9 cellular contexts compared by ENCODE assay signal in the genomic region with DNA sequence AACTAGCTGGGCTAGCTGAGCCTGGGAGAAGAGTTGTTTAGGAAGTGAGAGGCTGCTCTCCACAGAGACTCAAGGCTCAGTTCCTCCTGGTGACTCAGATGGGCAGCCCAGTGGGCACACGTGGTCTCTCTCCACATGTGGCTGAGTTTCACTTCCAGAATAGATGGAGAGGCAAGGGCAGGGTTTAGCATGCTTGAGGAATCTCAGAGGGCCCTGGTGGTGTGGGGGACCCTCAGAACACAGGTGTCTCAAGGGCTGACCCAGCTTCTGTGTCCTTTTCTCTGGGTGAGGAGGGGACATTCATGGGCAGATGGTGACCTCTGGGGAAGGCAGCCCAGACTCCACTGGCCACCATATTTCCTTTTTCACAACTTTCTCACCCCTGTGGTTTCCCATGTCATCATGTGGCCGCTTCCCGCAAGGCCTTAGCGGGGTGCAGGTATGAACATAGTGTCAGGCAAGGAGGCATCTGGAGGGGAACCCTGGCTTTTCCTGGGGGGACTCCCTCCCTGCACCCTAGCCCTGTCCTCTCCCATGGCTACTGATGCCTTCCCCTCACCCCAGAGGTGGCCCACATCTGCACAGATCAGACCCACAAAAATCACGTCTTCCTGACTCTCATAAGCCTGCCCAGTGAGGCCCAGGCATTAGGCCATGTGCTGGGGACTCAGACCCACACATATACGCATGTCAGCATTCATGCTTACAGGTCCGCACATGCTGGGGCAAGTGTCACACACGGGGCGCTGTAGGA. TPM values are rescaled to one million over a fixed set of nuclear protein-coding genes. Genes with fewer than 3 reads are reported as not detected.
DNase-seq lines count a peak whose midpoint lies in the region; ATAC-seq, FAIRE-seq and TF ChIP-seq lines count a peak whose summit lies in the region.
"Had no signal": no experiment of that assay in that cellular context is flagged by ENCODE, and none has a peak within 500 bp of the region (broad histone marks: within the 10 kb centered on the region; RNA-seq: fewer than 3 reads in every experiment).

No MANE protein-coding gene starts in this region.

- no TSS peak for BruUV-seq in endothelial cell of umbilical vein (replicated peaks; lab: Mats Ljungman, UMichigan)

- peak; percentile 45 for ATAC-seq in GM21447 (IDR thresholded peaks at IDR 0.05; ENCODE audit: unreplicated experiment)
- ATAC-seq: naive thymus-derived CD8-positive, alpha-beta T cell had no signal

- FAIRE-seq in endothelial cell of umbilical vein (lab: Jason Lieb, UNC): peak; percentile 78

- DNase-seq in EL: peak; percentile 66
- DNase-seq in Kasumi-1 (lab: John Stamatoyannopoulos, UW): peak; percentile 52 to 53
- no peak for DNase-seq in endothelial cell of umbilical vein (ENCODE audit: low read depth, low spot score)
- DNase-seq in transverse colon: peak; percentile 48
- no peak for DNase-seq in islet precursor cell
- DNase-seq in suprapubic skin (ENCODE audit: low spot score in 2 of 2): no peak
- no peak for DNase-seq in NCI-H2107 (lab: John Stamatoyannopoulos, UW)

- no peak overlapping the region for H2AFZ ChIP-seq in endothelial cell of umbilical vein (ENCODE audit: low read depth, low read length)

- peaks cover 6 to 41% of the 10 kb centered on the region in 2 experiments for H3K36me3 ChIP-seq in endothelial cell of umbilical vein (ENCODE audit: control insufficient read depth in 2 of 2, extremely low read depth in 1 of 2, insufficient read depth in 2 of 2, low read length in 2 of 2)
- peaks cover 0 to 9% (median 0%) of the 10 kb centered on the region in 4 donors for H3K36me3 ChIP-seq in transverse colon
- peaks cover 47% of the 10 kb centered on the region for H3K36me3 ChIP-seq in suprapubic skin

- 40 to 79% methylated on average over 1 to 9 of the region's 9 CpGs for WGBS in transverse colon (ENCODE audit: low coverage in 1 of 2), 2 donors
- 57% methylated on average over 4 of the region's 9 CpGs for WGBS in suprapubic skin

- intact Hi-C loops in endothelial cell of umbilical vein (cut with micrococcal nuclease) (no loop called here), transverse colon (cut with DNase I; ENCODE audit: low total_unique reads) (no loop called here)

- H3K27me3 ChIP-seq in endothelial cell of umbilical vein (ENCODE audit: control insufficient read depth in 2 of 2, insufficient read depth in 2 of 2, low read length in 2 of 2) (no peaks in the 10 kb centered on the region), transverse colon (no peaks in the 10 kb centered on the region), suprapubic skin (no peaks in the 10 kb centered on the region)

- H4K20me1 ChIP-seq in endothelial cell of umbilical vein (replicated peaks; ENCODE audit: control insufficient read depth, extremely low read depth, insufficient read depth, low read length): no peaks in the 10 kb centered on the region

- H3K9me1 ChIP-seq in endothelial cell of umbilical vein (replicated peaks; ENCODE audit: control insufficient read depth, extremely low read depth, insufficient read depth, low read length): no peaks in the 10 kb centered on the region

- H3K9me3 ChIP-seq in endothelial cell of umbilical vein (replicated peaks; ENCODE audit: control insufficient read depth, insufficient read depth, low read length) (no peaks in the 10 kb centered on the region), transverse colon (no peaks in the 10 kb centered on the region), suprapubic skin (no peaks in the 10 kb centered on the region)

- CTCF ChIA-PET in endothelial cell of umbilical vein (lab: Charles Lee): interaction anchor here (0.7 to 2.5 kb wide), 5 partner anchors 13 to 144 kb away, joined by 3 to 17 read pairs (median 5); a partner anchor contains a TSS

- H3K79me2 ChIP-seq in endothelial cell of umbilical vein (ENCODE audit: control insufficient read depth, insufficient read depth, low read length): peaks cover 2% of the 10 kb centered on the region

- TF ChIP-seq EP300 in transverse colon (IDR thresholded peaks at IDR 0.05; ENCODE audit: low read depth) (no peak), suprapubic skin (IDR thresholded peaks at IDR 0.05) (no peak)

- H3K27ac ChIP-seq in endothelial cell of umbilical vein (ENCODE audit: insufficient read depth, low read depth, low read length) (no peak overlapping the region), transverse colon (no peak overlapping the region), suprapubic skin (no peak overlapping the region)

- in situ Hi-C loops in transverse colon (cut with MboI; ENCODE audit: low pct_ligation_motif_present in 1 of 4, low pct_unique_long_range_greater_than_20kb in 1 of 4, low sequenced_read_pairs in 3 of 4): no loop called here

- no peak for TF ChIP-seq POLR2A in endothelial cell of umbilical vein (IDR thresholded peaks at IDR 0.05; ENCODE audit: low read depth, low read length)
- TF ChIP-seq POLR2A in transverse colon (IDR thresholded peaks at IDR 0.05): no peak
- no peak for TF ChIP-seq POLR2A in suprapubic skin (IDR thresholded peaks at IDR 0.05)

- H3K9ac ChIP-seq in endothelial cell of umbilical vein (replicated peaks; ENCODE audit: extremely low read depth, insufficient read depth, low read length): no peak overlapping the region

- TF ChIP-seq CTCF in endothelial cell of umbilical vein (IDR thresholded peaks at IDR 0.05; ENCODE audit: extremely low read depth in 1 of 2, insufficient read depth in 1 of 2, low read depth in 1 of 2, low read length in 2 of 2) (no peak), transverse colon (IDR thresholded peaks at IDR 0.05) (no peak), suprapubic skin (IDR thresholded peaks at IDR 0.05) (no peak)

- no peaks in the 10 kb centered on the region for H3K4me1 ChIP-seq in endothelial cell of umbilical vein (ENCODE audit: control insufficient read depth, extremely low read depth, insufficient read depth, low read length)
- H3K4me1 ChIP-seq in transverse colon: peaks cover 7 to 24% (median 20%) of the 10 kb centered on the region in 4 donors
- peaks cover 59% of the 10 kb centered on the region for H3K4me1 ChIP-seq in suprapubic skin

- dilution Hi-C loops in endothelial cell of umbilical vein (cut with MboI; ENCODE audit: extremely low pct_ligation_motif_present, low sequenced_read_pairs): no loop called here

- POLR2A ChIA-PET in endothelial cell of umbilical vein (lab: Charles Lee): no interaction called here

- no peak overlapping the region for H3K4me3 ChIP-seq in endothelial cell of umbilical vein (replicated peaks in 1 of 3; ENCODE audit: insufficient read depth in 1 of 3, low read depth in 1 of 3, low read length in 3 of 3)
- no peak overlapping the region for H3K4me3 ChIP-seq in transverse colon
- H3K4me3 ChIP-seq in suprapubic skin: no peak overlapping the region

- H3K4me2 ChIP-seq in endothelial cell of umbilical vein (ENCODE audit: insufficient read depth, low read length): no peak overlapping the region

RNA-seq across cellular contexts. Expression of a gene that starts 3.3 kb away (rescaled TPM):
- total RNA-seq in endothelial cell of umbilical vein (343 and 346 TPM in 2 replicates), transverse colon (1,000 to 10,000 TPM in 1 of 4 donors, 100 to 1,000 TPM in 3; 546 to 1,119 (median 694) TPM), suprapubic skin (100 to 1,000 TPM; 294 to 451 (median 340) TPM)
- 1,034 and 1,362 TPM in 2 replicates for polyA plus RNA-seq in endothelial cell of umbilical vein
- 522 and 689 TPM in 2 replicates for polyA plus RNA-seq in endothelial cell of umbilical vein (2011; cell fraction: cytosol; rRNA removed)
- polyA plus RNA-seq in endothelial cell of umbilical vein (2011; cell fraction: nucleus; rRNA removed): 299 and 488 TPM in 2 replicates
- 360 and 523 TPM in 2 replicates for polyA plus RNA-seq in endothelial cell of umbilical vein (2012)
- 224 and 227 TPM in 2 replicates for polyA minus RNA-seq in endothelial cell of umbilical vein
- 108 TPM for polyA minus RNA-seq in endothelial cell of umbilical vein (2011; cell fraction: cytosol; rRNA and poly(A)+ RNA removed)
- polyA minus RNA-seq in endothelial cell of umbilical vein (2011; cell fraction: nucleus; rRNA and poly(A)+ RNA removed): 73.6 and 104 TPM in 2 replicates

RNA-seq across cellular contexts. Expression of a gene that starts 15.2 kb away (rescaled TPM):
- 12.0 and 13.4 TPM in 2 replicates for total RNA-seq in endothelial cell of umbilical vein
- 11.3 and 13.0 TPM in 2 replicates for polyA plus RNA-seq in endothelial cell of umbilical vein
- 4.2 and 6.5 TPM in 2 replicates for polyA plus RNA-seq in endothelial cell of umbilical vein (2011; cell fraction: cytosol; rRNA removed)
- polyA plus RNA-seq in endothelial cell of umbilical vein (2011; cell fraction: nucleus; rRNA removed): 4.1 and 5.6 TPM in 2 replicates
- polyA plus RNA-seq in endothelial cell of umbilical vein (2012): 6.2 and 13.0 TPM in 2 replicates
- 6.0 and 6.4 TPM in 2 replicates for polyA minus RNA-seq in endothelial cell of umbilical vein
- 2.3 TPM for polyA minus RNA-seq in endothelial cell of umbilical vein (2011; cell fraction: cytosol; rRNA and poly(A)+ RNA removed)
- 2.4 and 2.5 TPM in 2 replicates for polyA minus RNA-seq in endothelial cell of umbilical vein (2011; cell fraction: nucleus; rRNA and poly(A)+ RNA removed)
- total RNA-seq in transverse colon: 1 to 10 TPM in 1 of 4 donors, under 1 TPM in 2, not detected in 1; 0.14 to 7.9 (median 0.95) TPM
- 1 to 10 TPM; 1.2 to 2.6 (median 1.5) TPM for total RNA-seq in suprapubic skin

RNA-seq across cellular contexts. Expression of a gene that starts 23.8 kb away (rescaled TPM):
- total RNA-seq in endothelial cell of umbilical vein (88.5 and 97.9 TPM in 2 replicates), transverse colon (100 to 1,000 TPM; 136 to 154 (median 141) TPM), suprapubic skin (100 to 1,000 TPM in 3 of 4 donors, 10 to 100 TPM in 1; 94.9 to 132 (median 111) TPM)
- 151 and 159 TPM in 2 replicates for polyA plus RNA-seq in endothelial cell of umbilical vein
- 98.9 and 109 TPM in 2 replicates for polyA plus RNA-seq in endothelial cell of umbilical vein (2011; cell fraction: cytosol; rRNA removed)
- 182 and 199 TPM in 2 replicates for polyA plus RNA-seq in endothelial cell of umbilical vein (2011; cell fraction: nucleus; rRNA removed)
- polyA plus RNA-seq in endothelial cell of umbilical vein (2012): 90.1 and 131 TPM in 2 replicates
- 39.2 and 63.7 TPM in 2 replicates for polyA minus RNA-seq in endothelial cell of umbilical vein
- polyA minus RNA-seq in endothelial cell of umbilical vein (2011; cell fraction: cytosol; rRNA and poly(A)+ RNA removed): 91.0 TPM
- polyA minus RNA-seq in endothelial cell of umbilical vein (2011; cell fraction: nucleus; rRNA and poly(A)+ RNA removed): 32.5 and 42.3 TPM in 2 replicates

RNA-seq across cellular contexts. Expression of a gene that starts 40.0 kb away (rescaled TPM):
- total RNA-seq in endothelial cell of umbilical vein (not detected in 2 replicates), transverse colon (1 to 10 TPM in 2 of 4 donors, under 1 TPM in 1, not detected in 1; 0.48 to 7.6 (median 1.1) TPM), suprapubic skin (10 to 100 TPM; 12.6 to 22.0 (median 14.7) TPM)
- 0.12 and 0.13 TPM in 2 replicates for polyA plus RNA-seq in endothelial cell of umbilical vein
- polyA plus RNA-seq in endothelial cell of umbilical vein (2011; cell fraction: cytosol; rRNA removed): 0.08 TPM in 1 of 2 replicates, not detected in the other
- polyA plus RNA-seq in endothelial cell of umbilical vein (2011; cell fraction: nucleus; rRNA removed): 0.11 and 0.53 TPM in 2 replicates
- polyA plus RNA-seq in endothelial cell of umbilical vein (2012): 0.35 and 0.63 TPM in 2 replicates
- 0.04 TPM in 1 of 2 replicates, not detected in the other for polyA minus RNA-seq in endothelial cell of umbilical vein
- not detected for polyA minus RNA-seq in endothelial cell of umbilical vein (2011; cell fraction: cytosol; rRNA and poly(A)+ RNA removed)
- polyA minus RNA-seq in endothelial cell of umbilical vein (2011; cell fraction: nucleus; rRNA and poly(A)+ RNA removed): not detected in 2 replicates
- total RNA-seq: naive thymus-derived CD8-positive, alpha-beta T cell had no signal
- polyA plus RNA-seq: naive thymus-derived CD8-positive, alpha-beta T cell had no signal

RNA-seq across cellular contexts. Expression of a gene that starts 41.0 kb away (rescaled TPM):
- total RNA-seq in endothelial cell of umbilical vein (0.48 and 0.82 TPM in 2 replicates), transverse colon (under 1 TPM in 2 of 4 donors, not detected in 2; 0.14 to 0.32 TPM), suprapubic skin (under 1 TPM in 2 of 4 donors, not detected in 2; 0.45 to 0.48 TPM)
- polyA plus RNA-seq in endothelial cell of umbilical vein: 0.26 and 0.29 TPM in 2 replicates
- 0.06 and 0.10 TPM in 2 replicates for polyA plus RNA-seq in endothelial cell of umbilical vein (2011; cell fraction: cytosol; rRNA removed)
- polyA plus RNA-seq in endothelial cell of umbilical vein (2011; cell fraction: nucleus; rRNA removed): 1.4 and 2.1 TPM in 2 replicates
- 0.16 and 0.65 TPM in 2 replicates for polyA plus RNA-seq in endothelial cell of umbilical vein (2012)
- 0.74 and 1.1 TPM in 2 replicates for polyA minus RNA-seq in endothelial cell of umbilical vein
- not detected for polyA minus RNA-seq in endothelial cell of umbilical vein (2011; cell fraction: cytosol; rRNA and poly(A)+ RNA removed)
- 0.72 and 1.8 TPM in 2 replicates for polyA minus RNA-seq in endothelial cell of umbilical vein (2011; cell fraction: nucleus; rRNA and poly(A)+ RNA removed)
- polyA plus RNA-seq: naive thymus-derived CD8-positive, alpha-beta T cell had no signal

Comparison
In these comparisons a context has a peak if more than half of its experiments do, and no peak if none do; other contexts are left out.
1. DNase-seq: peak in EL (single experiment), Kasumi-1 (2 of 2) and transverse colon (single experiment); none in endothelial cell of umbilical vein (single experiment), islet precursor cell (single experiment), suprapubic skin (0 of 2) and NCI-H2107 (single experiment).